Comparison of ENCODE assay signal across 18 cellular contexts in genomic region chr2:83536489-83537020, GRCh38.
DNase-seq lines count a peak whose midpoint lies in the region; ATAC-seq and TF ChIP-seq lines count a peak whose summit lies in the region.
"Had no signal": no experiment of that assay in that cellular context is flagged by ENCODE, and none has a peak within 500 bp of the region (broad histone marks: within the 10 kb centered on the region; RNA-seq: fewer than 3 reads in every experiment).

No MANE protein-coding gene starts in this region.

- H3K4me3 ChIP-seq in BJ (ENCODE audit: low read depth, low read length), result no peak overlapping the region
- H3K4me3 ChIP-seq in RWPE2 (ENCODE audit: severe bottlenecking), result no peak overlapping the region
- H3K4me3 ChIP-seq in iPS-20b (ENCODE audit: low read length), result 0 out of 2 replicates have a peak overlapping the region, but pooled peaks have one; percentile 18
- no peak overlapping the region for H3K4me3 ChIP-seq in brain microvascular endothelial cell (ENCODE audit: low read depth, low read length)

- no peak overlapping the region for H3K9ac ChIP-seq in iPS-20b (ENCODE audit: low read depth, low read length)

- H3K27me3 ChIP-seq in BJ (ENCODE audit: control insufficient read depth, insufficient read depth, low read length), result no peaks in the 10 kb centered on the region
- H3K27me3 ChIP-seq in RWPE2 (ENCODE audit: insufficient read depth, poor library complexity, severe bottlenecking), result no peaks in the 10 kb centered on the region
- no peaks in the 10 kb centered on the region for H3K27me3 ChIP-seq in iPS-20b (ENCODE audit: insufficient read depth, low read length)
- no peaks in the 10 kb centered on the region for H3K27me3 ChIP-seq in brain microvascular endothelial cell (replicated peaks)

- TF ChIP-seq CTCF in BJ (IDR thresholded peaks at IDR 0.05; ENCODE audit: insufficient read depth, low read depth, low read length), result no peak
- no peak for TF ChIP-seq CTCF in RWPE2 (IDR thresholded peaks at IDR 0.05; ENCODE audit: poor library complexity, severe bottlenecking)
- TF ChIP-seq CTCF in brain microvascular endothelial cell (IDR thresholded peaks at IDR 0.05; ENCODE audit: low read depth, low read length, missing control alignments), result no peak

- H3K36me3 ChIP-seq in BJ (ENCODE audit: control insufficient read depth, insufficient read depth, low read length) (no peaks in the 10 kb centered on the region), RWPE2 (ENCODE audit: low read depth) (no peaks in the 10 kb centered on the region), iPS-20b (ENCODE audit: insufficient read depth, low read depth, low read length) (no peaks in the 10 kb centered on the region), brain microvascular endothelial cell (replicated peaks) (no peaks in the 10 kb centered on the region)

- CTCF ChIA-PET in BJ (lab: Yijun Ruan, JAX), result no interaction called here

- POLR2A ChIA-PET in BJ (lab: Charles Lee), result interaction anchor here (0.7 kb wide), 1 partner anchor 141 kb away, joined by 3 read pairs; no protein-coding TSS in a partner anchor

- in situ Hi-C loops in brain microvascular endothelial cell (cut with HindIII; ENCODE audit: low pct_ligation_motif_present, low sequenced_read_pairs), result no loop called here

- no peaks in the 10 kb centered on the region for H3K4me1 ChIP-seq in RWPE2 (ENCODE audit: insufficient read depth, poor library complexity, severe bottlenecking)
- peaks cover 6% of the 10 kb centered on the region; the same call in 1 of the 2 replicates for H3K4me1 ChIP-seq in iPS-20b (ENCODE audit: insufficient read depth, low read length)

- DNase-seq in BJ (ENCODE audit: low read depth), result peak; percentile 27
- DNase-seq in GM04503 (ENCODE audit: low read depth), result peak; percentile 13
- DNase-seq in RWPE2 (ENCODE audit: low spot score), result no peak
- DNase-seq in ureter (ENCODE audit: low spot score), result no peak
- no peak for DNase-seq in brain microvascular endothelial cell
- no peak for DNase-seq in OCI-M1 (lab: John Stamatoyannopoulos, UW)
- no peak for DNase-seq in A172 (ENCODE audit: low spot score)
- DNase-seq: DMS79 treated with DMSO at 0.1 percent for 48 hours, GOT3, NCI-H1105 treated with DMSO at 0.1 percent for 48 hours, NCI-H1694, NCI-H2107, NCI-H226, NCI-H524, SW 1271 had no signal

- no peak overlapping the region for H3K27ac ChIP-seq in RWPE2 (ENCODE audit: poor library complexity, severe bottlenecking)
- H3K27ac ChIP-seq in iPS-20b (ENCODE audit: low read length), result no peak overlapping the region
- H3K27ac ChIP-seq in brain microvascular endothelial cell, result no peak overlapping the region
- H3K27ac ChIP-seq: C4-2B had no signal

- 0 out of 3 replicates have a peak, but pooled peaks have one; percentile 58 for ATAC-seq in RWPE2 (ENCODE audit: low read depth)
- ATAC-seq: Right ventricle myocardium inferior had no signal

- H3K9me3 ChIP-seq in RWPE2 (ENCODE audit: severe bottlenecking) (no peaks in the 10 kb centered on the region), iPS-20b (ENCODE audit: insufficient read depth, low read depth, low read length) (no peaks in the 10 kb centered on the region)

Comparison
In these comparisons a context has a peak if more than half of its experiments do, and no peak if none do; other contexts are left out.
1. DNase-seq: peak in BJ (single experiment) and GM04503 (single experiment); none in RWPE2 (single experiment), ureter (single experiment), brain microvascular endothelial cell (single experiment), OCI-M1 (single experiment) and A172 (single experiment).